In the genomic region with DNA sequence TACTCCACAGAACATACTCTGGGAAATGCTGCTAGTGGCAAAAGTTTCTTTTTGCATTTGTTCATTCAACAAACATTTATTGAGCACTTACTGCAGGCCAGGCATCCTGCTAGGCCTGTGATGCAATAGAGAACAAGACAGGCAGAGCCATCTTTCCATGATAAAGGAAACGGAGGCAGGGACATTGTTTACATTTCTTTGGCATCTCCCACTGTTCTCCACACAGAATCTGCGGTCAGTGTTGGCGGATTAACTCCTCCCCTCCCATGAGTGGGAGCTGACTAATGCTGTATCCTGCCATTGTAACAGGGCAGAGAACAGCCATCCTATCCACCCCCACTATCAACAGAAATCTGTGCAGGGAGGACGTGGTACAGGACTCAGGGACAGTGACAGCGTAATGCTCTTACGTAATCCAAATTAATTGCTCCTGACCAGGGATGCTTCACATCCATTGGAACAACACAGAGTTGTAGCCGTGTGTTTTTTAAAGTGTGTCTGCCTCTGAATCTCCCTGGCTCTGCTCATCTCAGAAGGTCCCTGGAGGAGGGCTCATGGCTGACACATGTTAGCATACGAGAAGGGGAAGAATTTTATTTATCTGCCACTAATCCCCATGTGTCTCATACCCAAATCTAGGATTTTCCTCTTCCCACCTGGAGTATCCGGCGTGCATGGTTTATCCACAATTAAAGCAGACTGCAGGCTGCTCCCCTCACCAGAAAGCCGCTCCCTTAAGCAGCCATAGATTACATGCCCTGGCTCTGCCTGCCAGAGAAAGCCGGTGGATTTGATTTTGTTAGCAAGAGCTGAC, we compare ENCODE assay signal across 10 cellular contexts. TPM values are rescaled to one million over a fixed set of nuclear protein-coding genes. Genes with fewer than 3 reads are reported as not detected.
DNase-seq lines count a peak whose midpoint lies in the region; ATAC-seq, FAIRE-seq and TF ChIP-seq lines count a peak whose summit lies in the region.
"Had no signal": no experiment of that assay in that cellular context is flagged by ENCODE, and none has a peak within 500 bp of the region (broad histone marks: within the 10 kb centered on the region; RNA-seq: fewer than 3 reads in every experiment).

No MANE protein-coding gene starts in this region.

- no peak; the same call in 2 of the 3 replicates for ATAC-seq in K562
- ATAC-seq in left lung, result peak; percentile 61
- ATAC-seq in psoas muscle, result no peak
- no peak for ATAC-seq in HG02610 (IDR thresholded peaks at IDR 0.05; ENCODE audit: unreplicated experiment)

- H4K20me1 ChIP-seq in K562 (replicated peaks; ENCODE audit: control insufficient read depth, insufficient read depth, low read length), result no peaks in the 10 kb centered on the region; the same call in 1 of the 2 replicates

- in situ Hi-C loops in K562 (cut with MboI), result no loop called here

- H3K9ac ChIP-seq in HUES48 (ENCODE audit: low read depth, low read length) (no peak overlapping the region), K562 (ENCODE audit: insufficient read depth in 1 of 2, low read depth in 2 of 2, low read length in 2 of 2) (no peak overlapping the region)

- intact Hi-C loops in K562 (cut with micrococcal nuclease) (no loop called here), left lung (cut with DNase I) (no loop called here), psoas muscle (cut with DNase I) (no loop called here)

- H3K79me2 ChIP-seq in K562 (ENCODE audit: control insufficient read depth, insufficient read depth, low read length), result no peaks in the 10 kb centered on the region

- peak; percentile 97 for DNase-seq in AG10803 (ENCODE audit: low read depth)
- DNase-seq in K562 (ENCODE audit: extremely low read depth in 1 of 4, low spot score in 3 of 4), result peak in 1 of 4 experiments; percentile 27
- no peak for DNase-seq in left lung
- DNase-seq in stimulated activated naive CD4-positive, alpha-beta T cell (lab: John Stamatoyannopoulos, UW), result no peak
- DNase-seq in NOMO-1 (lab: John Stamatoyannopoulos, UW; ENCODE audit: unreplicated experiment in 2 of 2), result no peak
- no peak for DNase-seq in psoas muscle
- DNase-seq: posterior cingulate gyrus had no signal

- no peak for FAIRE-seq in K562 (lab: Jason Lieb, UNC)
- FAIRE-seq: G401.6 had no signal

- TF ChIP-seq CTCF in AG10803 (conservative IDR thresholded peaks at IDR 0.05; ENCODE audit: low read length) (no peak), K562 (IDR thresholded peaks at IDR 0.05 in 2 of 3, conservative IDR thresholded peaks at IDR 0.05 in 1 of 3; ENCODE audit: insufficient read depth in 2 of 3, low read depth in 1 of 3, low read length in 3 of 3) (no peak), left lung (IDR thresholded peaks at IDR 0.05) (no peak), psoas muscle (IDR thresholded peaks at IDR 0.05) (no peak)

- BruUV-seq in K562 (replicated peaks; lab: Mats Ljungman, UMichigan), result no TSS peak

- 70% methylated on average over 12 of the region's 12 CpGs for WGBS in K562 (ENCODE audit: insufficient coverage, low coverage, missing lambda C conversion rate)
- 51 to 60% (median 59%) methylated on average over 12 of the region's 12 CpGs for WGBS in psoas muscle, 3 donors

- no peaks in the 10 kb centered on the region for H3K9me3 ChIP-seq in HUES48 (ENCODE audit: control insufficient read depth, insufficient read depth, low read length)
- no peaks in the 10 kb centered on the region for H3K9me3 ChIP-seq in K562 (replicated peaks; ENCODE audit: control insufficient read depth, insufficient read depth, low read depth, low read length)
- no peaks in the 10 kb centered on the region for H3K9me3 ChIP-seq in left lung
- H3K9me3 ChIP-seq in psoas muscle, result no peaks in the 10 kb centered on the region

- no peak for TF ChIP-seq POLR2A in K562 (conservative IDR thresholded peaks at IDR 0.05)

- TF ChIP-seq EP300 in K562 (IDR thresholded peaks at IDR 0.05; ENCODE audit: low read length), result no peak

- POLR2A ChIA-PET in K562 (lab: Yijun Ruan, JAX), result interaction anchor here (0.7 kb wide), 1 partner anchor 208 kb away, joined by 3 read pairs; no protein-coding TSS in a partner anchor

- 0 out of 2 replicates have a peak, but pooled peaks cover 12% of the 10 kb centered on the region for H3K36me3 ChIP-seq in HUES48 (ENCODE audit: control insufficient read depth, insufficient read depth, low read length)
- peaks cover 66% of the 10 kb centered on the region; the same call in 2 of the 3 replicates for H3K36me3 ChIP-seq in K562 (ENCODE audit: control insufficient read depth, insufficient read depth, low read length)
- peaks cover 0 to 53% of the 10 kb centered on the region in 2 donors for H3K36me3 ChIP-seq in left lung
- H3K36me3 ChIP-seq in psoas muscle (ENCODE audit: insufficient read depth in 1 of 2, low read depth in 1 of 2), result peaks cover 2 to 56% of the 10 kb centered on the region in 2 donors

- H3K4me1 ChIP-seq in HUES48 (ENCODE audit: control insufficient read depth, insufficient read depth, low read length) (peaks cover 51% of the 10 kb centered on the region), K562 (replicated peaks in 1 of 2; ENCODE audit: control insufficient read depth in 2 of 2, insufficient read depth in 2 of 2, low read length in 2 of 2) (no peaks in the 10 kb centered on the region), left lung (peaks cover 0 to 3% of the 10 kb centered on the region in 2 donors), psoas muscle (peaks cover 27% of the 10 kb centered on the region)

- peak overlapping the region; percentile 89 for H3K27ac ChIP-seq in HUES48 (ENCODE audit: low read depth, low read length)
- H3K27ac ChIP-seq in K562 (ENCODE audit: extremely low read depth, low read depth, low read length), result no peak overlapping the region
- H3K27ac ChIP-seq in left lung, result no peak overlapping the region
- H3K27ac ChIP-seq in psoas muscle, result no peak overlapping the region

- no peak for TF ChIP-seq RAD21 in K562 (CRISPR knock-in tag; conservative IDR thresholded peaks at IDR 0.05 in 1 of 2, IDR thresholded peaks at IDR 0.05 in 1 of 2)

- H3K4me3 ChIP-seq in AG10803 (ENCODE audit: low read length) (no peak overlapping the region; the same call in 1 of the 2 replicates), HUES48 (ENCODE audit: low read depth, low read length) (peak overlapping the region; percentile 1; the same call in 1 of the 2 replicates), K562 (no peak overlapping the region), left lung (no peak overlapping the region), psoas muscle (no peak overlapping the region)

- H3K4me2 ChIP-seq in K562 (ENCODE audit: insufficient read depth, low read length), result no peak overlapping the region

- H3K9me1 ChIP-seq in K562 (ENCODE audit: control insufficient read depth, insufficient read depth, low read length), result no peaks in the 10 kb centered on the region

- CTCF ChIA-PET in K562 (lab: Yijun Ruan, JAX; ENCODE audit: low intra/inter-chr PET ratio), result no interaction called here

- H3K27me3 ChIP-seq in HUES48 (ENCODE audit: control insufficient read depth, insufficient read depth, low read length), result no peaks in the 10 kb centered on the region
- H3K27me3 ChIP-seq in K562 (ENCODE audit: control insufficient read depth in 2 of 2, insufficient read depth in 2 of 2, low read length in 2 of 2), result no peaks in the 10 kb centered on the region
- H3K27me3 ChIP-seq in left lung, result no peaks in the 10 kb centered on the region
- no peaks in the 10 kb centered on the region for H3K27me3 ChIP-seq in psoas muscle (ENCODE audit: insufficient read depth in 3 of 3, low read length in 2 of 3)

- H2AFZ ChIP-seq in K562 (ENCODE audit: low read depth, low read length), result no peak overlapping the region

TF ChIP-seq in K562, 482 proteins besides CTCF, POLR2A, EP300 and RAD21 (continues in another document):
- TF ChIP-seq SOX6 (IDR thresholded peaks at IDR 0.05), result peak; percentile 37; the same call in 1 of the 2 replicates
- TF ChIP-seq, protein P1, sequence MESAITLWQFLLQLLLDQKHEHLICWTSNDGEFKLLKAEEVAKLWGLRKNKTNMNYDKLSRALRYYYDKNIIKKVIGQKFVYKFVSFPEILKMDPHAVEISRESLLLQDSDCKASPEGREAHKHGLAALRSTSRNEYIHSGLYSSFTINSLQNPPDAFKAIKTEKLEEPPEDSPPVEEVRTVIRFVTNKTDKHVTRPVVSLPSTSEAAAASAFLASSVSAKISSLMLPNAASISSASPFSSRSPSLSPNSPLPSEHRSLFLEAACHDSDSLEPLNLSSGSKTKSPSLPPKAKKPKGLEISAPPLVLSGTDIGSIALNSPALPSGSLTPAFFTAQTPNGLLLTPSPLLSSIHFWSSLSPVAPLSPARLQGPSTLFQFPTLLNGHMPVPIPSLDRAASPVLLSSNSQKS (CRISPR knock-in tag; IDR thresholded peaks at IDR 0.05), result no peak

RNA-seq across cellular contexts. Expression of a gene that starts 32.3 kb away (rescaled TPM):
- total RNA-seq in K562 (2011; cell fraction: chromatin; rRNA removed; ENCODE audit: low replicate concordance), result 18.0 and 37.0 TPM in 2 replicates
- 43.3 and 45.4 TPM in 2 replicates for total RNA-seq in K562 (2011; cell fraction: nucleolus; rRNA removed)
- 33.7 and 37.0 TPM in 2 replicates for total RNA-seq in K562 (2011; cell fraction: nucleoplasm; rRNA removed)
- 15.6 and 23.7 TPM in 2 replicates for total RNA-seq in K562 (2014; rRNA removed)
- total RNA-seq in K562 (2014; rRNA removed; fragmentation: Illumina TruSeq; extraction: Trizol), result 8.2 and 9.0 TPM in 2 replicates
- 8.5 and 8.6 TPM in 2 replicates for total RNA-seq in K562 (2015; rRNA removed; fragmentation: Illumina TruSeq; extraction: Trizol)
- total RNA-seq in K562 (2021), result 29.8 and 31.6 TPM in 2 replicates
- 7.7 and 11.7 TPM in 2 replicates for polyA plus RNA-seq in K562 (2011; rRNA removed)
- polyA plus RNA-seq in K562 (2011; cell fraction: cytosol; rRNA removed), result 7.0 and 19.8 TPM in 2 replicates
- polyA plus RNA-seq in K562 (2011; cell fraction: nucleus; rRNA removed), result 14.1 and 32.9 TPM in 2 replicates
- 14.0 and 22.8 TPM in 2 replicates for polyA plus RNA-seq in K562 (2012)
- 18.2 and 22.3 TPM in 2 replicates for polyA plus RNA-seq in K562 (2014; fragmentation: Illumina TruSeq; extraction: Trizol)
- 1 to 10 TPM; 1.8 to 3.0 TPM for polyA plus RNA-seq in K562 (2014; fragmentation: Nextera tagmentation; extraction: Ambion mirVana)
- 12.7 and 12.8 TPM in 2 replicates for polyA plus RNA-seq in K562 (2014; rRNA removed)
- 8.4 and 10.0 TPM in 2 replicates for polyA minus RNA-seq in K562 (2011; rRNA and poly(A)+ RNA removed)
- polyA minus RNA-seq in K562 (2011; cell fraction: cytosol; rRNA and poly(A)+ RNA removed), result 13.9 and 18.9 TPM in 2 replicates
- 8.2 and 11.4 TPM in 2 replicates for polyA minus RNA-seq in K562 (2011; cell fraction: nucleus; rRNA and poly(A)+ RNA removed)
- 10 to 100 TPM; 40.4 to 43.8 TPM for total RNA-seq in left lung
- total RNA-seq in psoas muscle, result 10 to 100 TPM; 12.3 to 47.4 (median 22.8) TPM
- polyA plus RNA-seq in psoas muscle, result 10 to 100 TPM in 1 of 3 donors, 1 to 10 TPM in 2; 8.6 to 15.7 (median 8.9) TPM
